Comparison of ENCODE assay signal across 17 cellular contexts in the genomic region with DNA sequence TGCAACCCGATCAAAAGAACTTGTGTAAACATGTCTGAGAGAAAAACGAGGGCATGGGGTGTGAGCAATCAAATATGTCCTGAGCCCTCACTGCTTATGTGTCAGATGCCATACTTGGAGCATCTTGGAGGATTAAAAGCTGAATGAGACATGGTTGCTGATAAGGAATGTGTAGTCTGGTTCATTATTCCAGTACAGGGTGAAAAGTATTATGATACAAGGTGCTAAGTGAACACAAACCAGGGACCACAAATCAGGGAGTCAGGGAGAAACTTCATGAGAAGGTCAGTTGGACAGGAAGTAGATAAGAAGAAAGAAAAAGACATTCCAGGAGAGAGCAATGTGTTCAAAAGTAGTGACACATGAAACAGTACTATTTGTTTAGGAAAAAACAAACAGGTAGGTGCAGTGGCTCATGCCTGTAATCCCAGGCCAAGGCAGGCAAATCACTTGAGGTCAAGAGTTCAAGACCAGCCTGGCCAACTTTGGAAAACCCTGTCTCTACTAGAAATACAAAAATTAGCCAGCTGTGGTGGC. TPM values are rescaled to one million over a fixed set of nuclear protein-coding genes. Genes with fewer than 3 reads are reported as not detected.
DNase-seq lines count a peak whose midpoint lies in the region; ATAC-seq and TF ChIP-seq lines count a peak whose summit lies in the region.
"Had no signal": no experiment of that assay in that cellular context is flagged by ENCODE, and none has a peak within 500 bp of the region (broad histone marks: within the 10 kb centered on the region; RNA-seq: fewer than 3 reads in every experiment).

No MANE protein-coding gene starts in this region.

- POLR2A ChIA-PET in activated CD4-positive, alpha-beta memory T cell treated with anti-CD3 and anti-CD28 coated beads, Interleukin-2, amount 10 ng/mL, durations not matched to agents 7 days and 5 days (lab: Charles Lee), result interaction anchor here (2.0 kb wide), 1 partner anchor 143 kb away, joined by 7 read pairs; no protein-coding TSS in a partner anchor

- no peak overlapping the region for H3K27ac Mint-ChIP-seq in activated CD4-positive, alpha-beta memory T cell treated with anti-CD3 and anti-CD28 coated beads, Interleukin-2, amount 10 ng/mL, durations not matched to agents 7 days and 5 days
- H3K27ac Mint-ChIP-seq: activated T-cell treated with anti-CD3 and anti-CD28 coated beads, Interleukin-2, amount 50 U/mL, for 24 hours; H9; stimulated activated naive CD8-positive, alpha-beta T cell treated with anti-CD3 and anti-CD28 coated beads, Interleukin-15, amount 100 ng/mL, for 72 hours had no signal

- peaks cover 28% of the 10 kb centered on the region for H3K4me1 Mint-ChIP-seq in activated CD4-positive, alpha-beta memory T cell treated with anti-CD3 and anti-CD28 coated beads, Interleukin-2, amount 10 ng/mL, durations not matched to agents 7 days and 5 days

- CTCF ChIA-PET in activated CD4-positive, alpha-beta memory T cell treated with anti-CD3 and anti-CD28 coated beads, Interleukin-2, amount 10 ng/mL, durations not matched to agents 7 days and 5 days (lab: Charles Lee), result no interaction called here

- H3K9me3 Mint-ChIP-seq in activated CD4-positive, alpha-beta memory T cell treated with anti-CD3 and anti-CD28 coated beads, Interleukin-2, amount 10 ng/mL, durations not matched to agents 7 days and 5 days, result no peaks in the 10 kb centered on the region
- H3K9me3 Mint-ChIP-seq: activated T-cell treated with anti-CD3 and anti-CD28 coated beads, Interleukin-2, amount 50 U/mL, for 24 hours; CD4-positive, alpha-beta T cell; stimulated activated naive CD8-positive, alpha-beta T cell treated with anti-CD3 and anti-CD28 coated beads, Interleukin-15, amount 100 ng/mL, for 72 hours had no signal

- H3K4me3 Mint-ChIP-seq in activated CD4-positive, alpha-beta memory T cell treated with anti-CD3 and anti-CD28 coated beads, Interleukin-2, amount 10 ng/mL, durations not matched to agents 7 days and 5 days, result no peak overlapping the region

- ATAC-seq in RWPE2 (ENCODE audit: low read depth), result peak; percentile 49; the same call in 2 of the 3 replicates
- ATAC-seq: left cardiac atrium; stimulated activated naive CD8-positive, alpha-beta T cell treated with anti-CD3 and anti-CD28 coated beads, Interleukin-15, amount 100 ng/mL, for 72 hours had no signal

- no peak for TF ChIP-seq CTCF in RWPE2 (IDR thresholded peaks at IDR 0.05; ENCODE audit: poor library complexity, severe bottlenecking)
- no peak for TF ChIP-seq CTCF in fibroblast of mammary gland (conservative IDR thresholded peaks at IDR 0.05; ENCODE audit: control insufficient read depth, insufficient read depth, low read depth, low read length)
- no peak for TF ChIP-seq CTCF in retinal pigment epithelial cell (conservative IDR thresholded peaks at IDR 0.05; ENCODE audit: low read depth, low read length)

- no peaks in the 10 kb centered on the region for H3K9me3 ChIP-seq in RWPE2 (ENCODE audit: severe bottlenecking)
- H3K9me3 ChIP-seq: adrenal gland had no signal

- peaks cover 27% of the 10 kb centered on the region for H3K4me1 ChIP-seq in RWPE2 (ENCODE audit: insufficient read depth, poor library complexity, severe bottlenecking)

- peak overlapping the region; percentile 68 for H3K27ac ChIP-seq in RWPE2 (ENCODE audit: poor library complexity, severe bottlenecking)

- H3K4me3 ChIP-seq in RWPE2 (ENCODE audit: severe bottlenecking) (no peak overlapping the region), fibroblast of mammary gland (ENCODE audit: control insufficient read depth, low read depth, low read length) (no peak overlapping the region), retinal pigment epithelial cell (ENCODE audit: low read length) (no peak overlapping the region)
- H3K4me3 ChIP-seq: adrenal gland had no signal

- DNase-seq in HCEC 1CT (peak; percentile 24), RWPE2 (ENCODE audit: low spot score) (no peak), fibroblast of mammary gland (ENCODE audit: low read depth) (peak; percentile 41), retinal pigment epithelial cell (ENCODE audit: low read depth) (peak; percentile 88), NCI-H2196 treated with DMSO at 0.1 percent for 48 hours (lab: John Stamatoyannopoulos, UW; ENCODE audit: unreplicated experiment) (no peak)
- no peak for DNase-seq in activated CD4-positive, alpha-beta memory T cell treated with anti-CD3 and anti-CD28 coated beads, Interleukin-2, amount 10 ng/mL, durations not matched to agents 7 days and 5 days
- DNase-seq in stimulated activated CD4-positive, alpha-beta T cell treated with anti-CD3 and anti-CD28 coated beads, Interleukin-1b, Interleukin-23, amount 100 ng/mL, for 48 hours, result no peak
- DNase-seq: activated CD4-positive, alpha-beta T cell treated with anti-CD3 and anti-CD28 coated beads for 48 hours; activated T-cell treated with anti-CD3 and anti-CD28 coated beads, Interleukin-2, amount 50 U/mL, for 24 hours; adrenal gland; CD4-positive, alpha-beta T cell; H9; left cardiac atrium; retina; stimulated activated CD4-positive, alpha-beta T cell treated with anti-CD3 and anti-CD28 coated beads, Interleukin-4, amount 100 ng/mL, for 4 hours; stimulated activated naive CD8-positive, alpha-beta T cell treated with anti-CD3 and anti-CD28 coated beads, Interleukin-15, amount 100 ng/mL, for 72 hours; T-helper 2 cell had no signal

- H3K27me3 ChIP-seq in RWPE2 (ENCODE audit: insufficient read depth, poor library complexity, severe bottlenecking), result no peaks in the 10 kb centered on the region
- H3K27me3 ChIP-seq: adrenal gland had no signal

- no peaks in the 10 kb centered on the region for H3K27me3 Mint-ChIP-seq in activated CD4-positive, alpha-beta memory T cell treated with anti-CD3 and anti-CD28 coated beads, Interleukin-2, amount 10 ng/mL, durations not matched to agents 7 days and 5 days
- H3K27me3 Mint-ChIP-seq: activated T-cell treated with anti-CD3 and anti-CD28 coated beads, Interleukin-2, amount 50 U/mL, for 24 hours; CD4-positive, alpha-beta T cell; stimulated activated naive CD8-positive, alpha-beta T cell treated with anti-CD3 and anti-CD28 coated beads, Interleukin-15, amount 100 ng/mL, for 72 hours had no signal

- peaks cover 2% of the 10 kb centered on the region for H3K36me3 Mint-ChIP-seq in activated CD4-positive, alpha-beta memory T cell treated with anti-CD3 and anti-CD28 coated beads, Interleukin-2, amount 10 ng/mL, durations not matched to agents 7 days and 5 days (ENCODE audit: low read depth)

- H3K36me3 ChIP-seq in RWPE2 (ENCODE audit: low read depth), result no peaks in the 10 kb centered on the region
- H3K36me3 ChIP-seq: adrenal gland had no signal

RNA-seq across cellular contexts. Expression of a gene that starts 2.0 kb away (rescaled TPM):
- 10 to 100 TPM; 18.5 to 19.0 TPM for total RNA-seq in activated CD4-positive, alpha-beta memory T cell treated with anti-CD3 and anti-CD28 coated beads, Interleukin-2, amount 10 ng/mL, durations not matched to agents 7 days and 5 days

RNA-seq across cellular contexts. Expression of a gene that starts 40.9 kb away (rescaled TPM):
- total RNA-seq in activated CD4-positive, alpha-beta memory T cell treated with anti-CD3 and anti-CD28 coated beads, Interleukin-2, amount 10 ng/mL, durations not matched to agents 7 days and 5 days, result under 1 TPM; 0.63 to 0.81 TPM

Comparison
In these comparisons a context has a peak if more than half of its experiments do, and no peak if none do; other contexts are left out.
1. DNase-seq: peak in HCEC 1CT (single experiment), fibroblast of mammary gland (single experiment) and retinal pigment epithelial cell (single experiment); none in RWPE2 (single experiment), activated CD4-positive, alpha-beta memory T cell treated with anti-CD3 and anti-CD28 coated beads, Interleukin-2, amount 10 ng/mL, durations not matched to agents 7 days and 5 days (single experiment), NCI-H2196 treated with DMSO at 0.1 percent for 48 hours (single experiment) and stimulated activated CD4-positive, alpha-beta T cell treated with anti-CD3 and anti-CD28 coated beads, Interleukin-1b, Interleukin-23, amount 100 ng/mL, for 48 hours (single experiment).